Comparison of ENCODE assay signal across 13 cellular contexts in genomic region chrX:13716905-13717304, GRCh38. TPM values are rescaled to one million over a fixed set of nuclear protein-coding genes. Genes with fewer than 3 reads are reported as not detected.
DNase-seq lines count a peak whose midpoint lies in the region; ATAC-seq and FAIRE-seq lines count a peak whose summit lies in the region.
"Had no signal": no experiment of that assay in that cellular context is flagged by ENCODE, and none has a peak within 500 bp of the region (broad histone marks: within the 10 kb centered on the region; RNA-seq: fewer than 3 reads in every experiment).

No MANE protein-coding gene starts in this region.

- DNase-seq in activated naive CD8-positive, alpha-beta T cell treated with anti-CD3 and anti-CD28 coated beads for 36 hours: no peak
- DNase-seq in activated naive CD8-positive, alpha-beta T cell treated with anti-CD3 and anti-CD28 coated beads, Interleukin-2, amount 50 U/mL, for 24 hours: no peak
- DNase-seq in T-helper 1 cell (peak; percentile 15 to 49 (median 41)), NCI-H2081 treated with DMSO at 0.1 percent for 48 hours (lab: John Stamatoyannopoulos, UW) (no peak), caudate nucleus (lab: John Stamatoyannopoulos, UW) (no peak), Right ventricle myocardium inferior (ENCODE audit: missing footprints) (no peak)
- DNase-seq in stimulated activated effector memory CD8-positive, alpha-beta T cell treated with anti-CD3 and anti-CD28 coated beads, Interleukin-12 subunit alpha, Interleukin-12 subunit beta, amount 100 ng/mL, for 72 hours (ENCODE audit: low spot score in 2 of 2): no peak
- DNase-seq: NCI-H1092, T1000 had no signal

- no peak overlapping the region for H3K27ac ChIP-seq in caudate nucleus (ENCODE audit: low read depth, low read length)
- H3K27ac ChIP-seq: BLaER1 treated with 17β-estradiol and CSF1 and Interleukin-3, amounts not matched to agents 10 nM and 100 nM; prostate gland had no signal

- intact Hi-C loops in Right ventricle myocardium inferior (cut with DNase I): no loop called here

- no peak overlapping the region for H3K4me3 Mint-ChIP-seq in activated naive CD8-positive, alpha-beta T cell treated with anti-CD3 and anti-CD28 coated beads for 36 hours
- no peak overlapping the region for H3K4me3 Mint-ChIP-seq in activated naive CD8-positive, alpha-beta T cell treated with anti-CD3 and anti-CD28 coated beads, Interleukin-2, amount 50 U/mL, for 24 hours
- no peak overlapping the region for H3K4me3 Mint-ChIP-seq in stimulated activated effector memory CD8-positive, alpha-beta T cell treated with anti-CD3 and anti-CD28 coated beads, Interleukin-12 subunit alpha, Interleukin-12 subunit beta, amount 100 ng/mL, for 72 hours

- H3K36me3 Mint-ChIP-seq in activated naive CD8-positive, alpha-beta T cell treated with anti-CD3 and anti-CD28 coated beads for 36 hours: peaks cover 31% of the 10 kb centered on the region
- peaks cover 39% of the 10 kb centered on the region for H3K36me3 Mint-ChIP-seq in activated naive CD8-positive, alpha-beta T cell treated with anti-CD3 and anti-CD28 coated beads, Interleukin-2, amount 50 U/mL, for 24 hours (ENCODE audit: low read depth)
- peaks cover 90% of the 10 kb centered on the region for H3K36me3 Mint-ChIP-seq in stimulated activated effector memory CD8-positive, alpha-beta T cell treated with anti-CD3 and anti-CD28 coated beads, Interleukin-12 subunit alpha, Interleukin-12 subunit beta, amount 100 ng/mL, for 72 hours

- peak; percentile 82 for FAIRE-seq in colon (lab: Jason Lieb, UNC)

- peak overlapping the region; percentile 51 for H3K27ac Mint-ChIP-seq in activated naive CD8-positive, alpha-beta T cell treated with anti-CD3 and anti-CD28 coated beads for 36 hours
- no peak overlapping the region for H3K27ac Mint-ChIP-seq in activated naive CD8-positive, alpha-beta T cell treated with anti-CD3 and anti-CD28 coated beads, Interleukin-2, amount 50 U/mL, for 24 hours
- H3K27ac Mint-ChIP-seq in stimulated activated effector memory CD8-positive, alpha-beta T cell treated with anti-CD3 and anti-CD28 coated beads, Interleukin-12 subunit alpha, Interleukin-12 subunit beta, amount 100 ng/mL, for 72 hours: peak overlapping the region; percentile 80

- H3K4me1 Mint-ChIP-seq in activated naive CD8-positive, alpha-beta T cell treated with anti-CD3 and anti-CD28 coated beads for 36 hours: peaks cover 13% of the 10 kb centered on the region
- peaks cover 26% of the 10 kb centered on the region for H3K4me1 Mint-ChIP-seq in activated naive CD8-positive, alpha-beta T cell treated with anti-CD3 and anti-CD28 coated beads, Interleukin-2, amount 50 U/mL, for 24 hours
- peaks cover 16% of the 10 kb centered on the region for H3K4me1 Mint-ChIP-seq in stimulated activated effector memory CD8-positive, alpha-beta T cell treated with anti-CD3 and anti-CD28 coated beads, Interleukin-12 subunit alpha, Interleukin-12 subunit beta, amount 100 ng/mL, for 72 hours

- no peaks in the 10 kb centered on the region for H3K27me3 Mint-ChIP-seq in activated naive CD8-positive, alpha-beta T cell treated with anti-CD3 and anti-CD28 coated beads for 36 hours
- H3K27me3 Mint-ChIP-seq in activated naive CD8-positive, alpha-beta T cell treated with anti-CD3 and anti-CD28 coated beads, Interleukin-2, amount 50 U/mL, for 24 hours: no peaks in the 10 kb centered on the region

- no peaks in the 10 kb centered on the region for H3K9me3 Mint-ChIP-seq in activated naive CD8-positive, alpha-beta T cell treated with anti-CD3 and anti-CD28 coated beads for 36 hours
- H3K9me3 Mint-ChIP-seq in activated naive CD8-positive, alpha-beta T cell treated with anti-CD3 and anti-CD28 coated beads, Interleukin-2, amount 50 U/mL, for 24 hours: no peaks in the 10 kb centered on the region
- no peaks in the 10 kb centered on the region for H3K9me3 Mint-ChIP-seq in stimulated activated effector memory CD8-positive, alpha-beta T cell treated with anti-CD3 and anti-CD28 coated beads, Interleukin-12 subunit alpha, Interleukin-12 subunit beta, amount 100 ng/mL, for 72 hours

- no peak for ATAC-seq in activated naive CD8-positive, alpha-beta T cell treated with anti-CD3 and anti-CD28 coated beads, Interleukin-2, amount 50 U/mL, for 24 hours
- ATAC-seq in stimulated activated effector memory CD8-positive, alpha-beta T cell treated with anti-CD3 and anti-CD28 coated beads, Interleukin-12 subunit alpha, Interleukin-12 subunit beta, amount 100 ng/mL, for 72 hours: peak; percentile 34
- ATAC-seq in Right ventricle myocardium inferior: no peak
- ATAC-seq: HepG2 had no signal

RNA-seq across cellular contexts. Expression of gene TRAPPC2, which starts 17.5 kb away (rescaled TPM):
- 10 to 100 TPM; 15.8 to 16.6 TPM for total RNA-seq in activated naive CD8-positive, alpha-beta T cell treated with anti-CD3 and anti-CD28 coated beads for 36 hours
- total RNA-seq in Right ventricle myocardium inferior: 7.1 TPM

RNA-seq across cellular contexts. Expression of gene OFD1, which starts 17.6 kb away (rescaled TPM):
- total RNA-seq in activated naive CD8-positive, alpha-beta T cell treated with anti-CD3 and anti-CD28 coated beads for 36 hours: 10 to 100 TPM; 27.4 to 29.0 TPM
- total RNA-seq in Right ventricle myocardium inferior: 7.1 TPM

RNA-seq across cellular contexts. Expression of gene RAB9A, which starts 28.0 kb away (rescaled TPM):
- total RNA-seq in activated naive CD8-positive, alpha-beta T cell treated with anti-CD3 and anti-CD28 coated beads for 36 hours: 10 to 100 TPM; 33.8 to 36.4 TPM
- total RNA-seq in Right ventricle myocardium inferior: 20.7 TPM

Comparison
In these comparisons a context has a peak if more than half of its experiments do, and no peak if none do; other contexts are left out.
1. DNase-seq: peak in T-helper 1 cell (5 of 5); none in activated naive CD8-positive, alpha-beta T cell treated with anti-CD3 and anti-CD28 coated beads for 36 hours (single experiment), activated naive CD8-positive, alpha-beta T cell treated with anti-CD3 and anti-CD28 coated beads, Interleukin-2, amount 50 U/mL, for 24 hours (single experiment), stimulated activated effector memory CD8-positive, alpha-beta T cell treated with anti-CD3 and anti-CD28 coated beads, Interleukin-12 subunit alpha, Interleukin-12 subunit beta, amount 100 ng/mL, for 72 hours (0 of 2), NCI-H2081 treated with DMSO at 0.1 percent for 48 hours (single experiment), caudate nucleus (0 of 61) and Right ventricle myocardium inferior (single experiment).